In the genomic region with DNA sequence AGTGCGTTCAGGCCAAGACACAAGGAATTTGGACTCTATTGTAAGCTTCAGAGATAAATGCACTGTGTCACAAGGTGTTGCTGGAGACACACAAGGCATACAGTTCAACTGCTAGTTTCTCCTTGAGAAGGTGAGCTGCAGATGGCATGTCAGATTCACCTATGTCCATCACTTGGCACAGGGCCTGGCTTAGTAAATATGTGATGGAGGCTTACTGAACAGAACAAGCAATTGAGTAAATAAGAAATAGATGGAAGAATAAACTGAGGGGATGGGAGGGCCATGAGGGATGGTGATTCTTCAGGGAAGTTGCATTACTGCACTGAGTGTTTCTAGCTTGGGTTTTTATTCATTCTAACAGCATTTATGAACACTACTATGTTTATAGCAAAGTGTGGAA, we compare ENCODE assay signal across 25 cellular contexts.
"Had no signal": no experiment of that assay in that cellular context is flagged by ENCODE, and none has a peak within 500 bp of the region (broad histone marks: within the 10 kb centered on the region; RNA-seq: fewer than 3 reads in every experiment).

No MANE protein-coding gene starts in this region.

- FAIRE-seq: endothelial cell of umbilical vein, islet of Langerhans had no signal

- H3K27me3 ChIP-seq: esophagus muscularis mucosa, foreskin keratinocyte, gastroesophageal sphincter, heart left ventricle, neural progenitor cell, sigmoid colon, spleen, testis, tibial artery had no signal

- DNase-seq: dermis blood vessel endothelial cell; effector memory CD4-positive, alpha-beta T cell; foreskin keratinocyte; heart left ventricle; hippocampal formation; left colon; left ventricle myocardium superior; naive thymus-derived CD4-positive, alpha-beta T cell; psoas muscle; right cardiac atrium; sigmoid colon; spleen; stimulated activated CD4-positive, alpha-beta T cell treated with anti-CD3 and anti-CD28 coated beads, Interleukin-4, amount 100 ng/mL, for 4 hours; stimulated activated naive CD8-positive, alpha-beta T cell treated with anti-CD3 and anti-CD28 coated beads, Interleukin-15, Interleukin-2, amounts not matched to agents 100 U/mL and 50 U/mL, for 24 hours; testis; tibial artery had no signal

- H3K36me3 ChIP-seq: esophagus muscularis mucosa, gastroesophageal sphincter, heart left ventricle, neural progenitor cell, sigmoid colon, spleen, tibial artery had no signal

- H3K9me3 ChIP-seq: esophagus muscularis mucosa, gastroesophageal sphincter, heart left ventricle, psoas muscle, sigmoid colon, spleen, testis, tibial artery had no signal

- H3K4me1 ChIP-seq: esophagus muscularis mucosa, foreskin keratinocyte, gastroesophageal sphincter, parathyroid adenoma, psoas muscle, sigmoid colon, spleen, testis, tibial artery had no signal

- H3K4me3 ChIP-seq: coronary artery, esophagus muscularis mucosa, gastroesophageal sphincter, heart left ventricle, lung, neural progenitor cell, psoas muscle, sigmoid colon, spleen, testis, tibial artery had no signal

- ATAC-seq: foreskin keratinocyte; gastroesophageal sphincter; heart left ventricle; left colon; left ventricle myocardium superior; naive thymus-derived CD4-positive, alpha-beta T cell; psoas muscle; right cardiac atrium; stimulated activated memory B cell treated with anti-CD40 and anti-IgM and Interleukin-4, amounts not matched to agents 10 μg/mL and 1 μg/mL and 100 μg/mL, for 72 hours; stimulated activated naive CD8-positive, alpha-beta T cell treated with anti-CD3 and anti-CD28 coated beads, Interleukin-15, Interleukin-2, amounts not matched to agents 100 U/mL and 50 U/mL, for 24 hours had no signal

- H3K27ac ChIP-seq: coronary artery, esophagus muscularis mucosa, foreskin keratinocyte, gastroesophageal sphincter, heart left ventricle, neural progenitor cell, parathyroid adenoma, psoas muscle, sigmoid colon, spleen, testis, tibial artery had no signal
